Comparison of ENCODE assay signal across 8 cellular contexts in the genomic region with DNA sequence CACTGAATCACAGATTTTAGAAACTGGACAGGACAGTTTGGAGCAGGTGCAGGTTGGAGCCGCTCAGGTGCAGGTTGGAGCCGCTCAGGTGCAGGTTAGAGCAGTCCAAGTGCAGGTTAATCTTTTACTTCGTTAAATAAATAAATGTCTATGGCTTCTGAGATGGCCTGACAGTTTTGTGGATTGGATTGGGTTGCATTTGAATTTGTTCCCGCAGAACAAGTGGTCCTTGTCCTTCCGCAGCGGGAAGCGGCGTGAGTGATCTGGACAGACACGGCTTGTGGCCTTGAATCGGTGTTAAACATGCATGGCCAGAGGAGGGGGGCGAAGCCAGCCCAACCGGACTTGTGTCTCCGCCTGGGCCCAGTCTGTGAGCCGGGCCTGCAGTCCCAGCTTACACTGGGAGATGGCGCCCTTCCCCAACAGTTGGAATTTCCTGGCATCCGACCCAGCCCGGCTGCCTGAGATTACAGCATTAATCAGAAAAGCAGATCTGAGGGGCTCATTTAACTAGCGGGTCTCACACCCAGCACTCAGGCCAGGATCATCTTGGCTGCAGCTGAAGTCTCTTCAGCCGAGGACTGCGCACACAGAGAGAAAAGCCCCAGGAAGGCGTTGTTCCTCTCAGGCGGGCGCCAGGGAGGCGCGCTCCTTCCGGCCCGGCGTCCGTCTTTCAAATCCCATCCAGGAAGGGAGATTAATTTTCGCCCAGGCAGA. TPM values are rescaled to one million over a fixed set of nuclear protein-coding genes. Genes with fewer than 3 reads are reported as not detected.
A peak's percentile ranks its signal among the peaks of the same experiment; 100 is the strongest.
DNase-seq lines count a peak whose midpoint lies in the region; ATAC-seq, FAIRE-seq and TF ChIP-seq lines count a peak whose summit lies in the region.

No MANE protein-coding gene starts in this region.

- 13% methylated on average over 30 of the region's 30 CpGs for WGBS in heart right ventricle, 2 donors
- WGBS in prostate gland: 7% methylated on average over 29 of the region's 30 CpGs

- no peak overlapping the region for H3K27ac ChIP-seq in ACC112 (ENCODE audit: low read depth, low read length)
- H3K27ac ChIP-seq in heart right ventricle: peak overlapping the region in 3 of 10 donors; percentile 35 to 61 (median 60)
- peak overlapping the region in 1 of 2 donors; percentile 27 for H3K27ac ChIP-seq in prostate gland

- peaks cover 6% of the 10 kb centered on the region for H3K4me1 Mint-ChIP-seq in activated naive CD8-positive, alpha-beta T cell treated with anti-CD3 and anti-CD28 coated beads, Interleukin-2, amount 50 U/mL, for 24 hours
- H3K4me1 Mint-ChIP-seq in T-cell: peaks cover 6 to 7% (median 6%) of the 10 kb centered on the region in 3 donors

- FAIRE-seq in GM12891 (lab: Jason Lieb, UNC): peak; percentile 80

- no peak overlapping the region for H2AFZ ChIP-seq in ACC112 (ENCODE audit: low read length, unreplicated experiment)

- H3K4me3 ChIP-seq in ACC112 (ENCODE audit: low read depth, low read length) (peak overlapping the region; percentile 70), heart right ventricle (peak overlapping the region in 9 of 10 donors; percentile 28 to 53 (median 41)), prostate gland (peak overlapping the region in 1 of 2 donors; percentile 23)

- peak; percentile 68 for DNase-seq in GM12891 (ENCODE audit: insufficient read length, low spot score)
- peak; percentile 64 for DNase-seq in NCI-H460 (ENCODE audit: extremely low read depth, low read depth)
- peak; percentile 68 for DNase-seq in activated naive CD8-positive, alpha-beta T cell treated with anti-CD3 and anti-CD28 coated beads, Interleukin-2, amount 50 U/mL, for 24 hours
- DNase-seq in heart right ventricle: peak; percentile 73 to 80
- DNase-seq in prostate gland (ENCODE audit: low spot score): peak; percentile 84
- no peak for DNase-seq in T-cell

- TF ChIP-seq CTCF in heart right ventricle (IDR thresholded peaks at IDR 0.05) (peak; percentile 88 to 99 (median 97)), prostate gland (IDR thresholded peaks at IDR 0.05) (peak; percentile 86 to 99 (median 96))

- peak overlapping the region; percentile 17 for H3K4me3 Mint-ChIP-seq in activated naive CD8-positive, alpha-beta T cell treated with anti-CD3 and anti-CD28 coated beads, Interleukin-2, amount 50 U/mL, for 24 hours
- H3K4me3 Mint-ChIP-seq in T-cell: peak overlapping the region in 1 of 3 donors; percentile 62

- H3K27ac Mint-ChIP-seq in activated naive CD8-positive, alpha-beta T cell treated with anti-CD3 and anti-CD28 coated beads, Interleukin-2, amount 50 U/mL, for 24 hours: no peak overlapping the region
- no peak overlapping the region for H3K27ac Mint-ChIP-seq in T-cell

- no peaks in the 10 kb centered on the region for H3K36me3 Mint-ChIP-seq in activated naive CD8-positive, alpha-beta T cell treated with anti-CD3 and anti-CD28 coated beads, Interleukin-2, amount 50 U/mL, for 24 hours (ENCODE audit: low read depth)
- H3K36me3 Mint-ChIP-seq in T-cell: no peaks in the 10 kb centered on the region

- CTCF ChIA-PET in T-cell (lab: Charles Lee): no interaction called here

- no peaks in the 10 kb centered on the region for H3K36me3 ChIP-seq in ACC112 (ENCODE audit: insufficient read depth, low read length)
- H3K36me3 ChIP-seq in heart right ventricle: no peaks in the 10 kb centered on the region
- no peaks in the 10 kb centered on the region for H3K36me3 ChIP-seq in prostate gland

- H3K9me3 Mint-ChIP-seq in activated naive CD8-positive, alpha-beta T cell treated with anti-CD3 and anti-CD28 coated beads, Interleukin-2, amount 50 U/mL, for 24 hours: no peaks in the 10 kb centered on the region
- no peaks in the 10 kb centered on the region for H3K9me3 Mint-ChIP-seq in T-cell

- no peaks in the 10 kb centered on the region for H3K79me2 ChIP-seq in ACC112 (ENCODE audit: control insufficient read depth, insufficient read depth, low read length, unreplicated experiment)

- TF ChIP-seq POLR2A in GM12891 (IDR thresholded peaks at IDR 0.05; ENCODE audit: low read depth, low read length) (no peak), prostate gland (IDR thresholded peaks at IDR 0.05) (no peak)

- intact Hi-C loops in heart right ventricle (cut with DNase I) (loop anchor here (1.0 to 10.0 kb wide), 11 partner anchors 189 to 327 kb away; no protein-coding TSS in a partner anchor), prostate gland (cut with DNase I) (loop anchor here (1.0 to 2.0 kb wide), 2 partner anchors 259 to 326 kb away; no protein-coding TSS in a partner anchor)

- peak; percentile 33 for ATAC-seq in activated naive CD8-positive, alpha-beta T cell treated with anti-CD3 and anti-CD28 coated beads, Interleukin-2, amount 50 U/mL, for 24 hours
- ATAC-seq in heart right ventricle: peak; percentile 65 to 91 (median 76)
- no peak for ATAC-seq in GM21381 (IDR thresholded peaks at IDR 0.05; ENCODE audit: unreplicated experiment)
- no peak for ATAC-seq in T-cell (replicated peaks in 1 of 4)

- peaks cover 42% of the 10 kb centered on the region for H3K27me3 Mint-ChIP-seq in activated naive CD8-positive, alpha-beta T cell treated with anti-CD3 and anti-CD28 coated beads, Interleukin-2, amount 50 U/mL, for 24 hours
- H3K27me3 Mint-ChIP-seq in T-cell: peaks cover 37 to 59% of the 10 kb centered on the region in 2 donors

- no peaks in the 10 kb centered on the region for H3K9me3 ChIP-seq in heart right ventricle
- no peaks in the 10 kb centered on the region for H3K9me3 ChIP-seq in prostate gland

- POLR2A ChIA-PET in T-cell (lab: Charles Lee): interaction anchor here in 1 of 2 donors (0.6 kb wide), 1 partner anchor 325 kb away, joined by 5 read pairs; no protein-coding TSS in a partner anchor

- no peaks in the 10 kb centered on the region for H3K4me1 ChIP-seq in ACC112 (ENCODE audit: control insufficient read depth, insufficient read depth, low read length, unreplicated experiment)
- H3K4me1 ChIP-seq in heart right ventricle: peaks cover 8 to 39% (median 33%) of the 10 kb centered on the region in 9 donors
- peaks cover 12% of the 10 kb centered on the region for H3K4me1 ChIP-seq in prostate gland (replicated peaks)

- H3K27me3 ChIP-seq in ACC112 (ENCODE audit: insufficient read depth, low read length): peaks cover 44% of the 10 kb centered on the region
- peaks cover 15 to 58% (median 34%) of the 10 kb centered on the region in 7 donors for H3K27me3 ChIP-seq in heart right ventricle
- peaks cover 6% of the 10 kb centered on the region for H3K27me3 ChIP-seq in prostate gland (replicated peaks; ENCODE audit: insufficient read depth)

TF ChIP-seq in GM12891, 5 proteins besides CTCF, POLR2A, EP300 and RAD21:
- TF ChIP-seq SPI1 (IDR thresholded peaks at IDR 0.05; ENCODE audit: low read depth, low read length) (no peak), POU2F2 (IDR thresholded peaks at IDR 0.05; ENCODE audit: low read depth, low read length) (no peak), TAF1 (IDR thresholded peaks at IDR 0.05; ENCODE audit: low read depth, low read length) (no peak), PAX5 (IDR thresholded peaks at IDR 0.05; ENCODE audit: insufficient read depth, low read length, severe bottlenecking) (no peak), POLR2AphosphoS5 (IDR thresholded peaks at IDR 0.05; ENCODE audit: low read depth, low read length) (no peak)

RNA-seq across cellular contexts. Expression of gene OLFM1, which starts 1.5 kb away (rescaled TPM):
- not detected for polyA plus RNA-seq in GM12891 (2012; ENCODE audit: low read depth, missing spikeins)
- 32.0 and 37.9 TPM in 2 replicates for total RNA-seq in NCI-H460 (2014; rRNA removed; shearing (Covaris generic))
- 13.2 and 21.0 TPM in 2 replicates for polyA plus RNA-seq in NCI-H460 (2014; cell fraction: nucleus; rRNA removed)
- 10 to 100 TPM in 2 of 10 donors, 1 to 10 TPM in 8; 3.3 to 13.3 (median 5.9) TPM for total RNA-seq in heart right ventricle
- polyA plus RNA-seq in heart right ventricle: 10 to 100 TPM; 11.3 to 14.9 TPM
- 10 to 100 TPM; 11.7 to 23.3 TPM for total RNA-seq in prostate gland
- total RNA-seq in T-cell: under 1 TPM in 1 of 5 donors, not detected in 4; 0.16 TPM

Comparison
In these comparisons a context has a peak if more than half of its experiments do, and no peak if none do; other contexts are left out.
1. DNase-seq: peak in GM12891 (single experiment), NCI-H460 (single experiment), activated naive CD8-positive, alpha-beta T cell treated with anti-CD3 and anti-CD28 coated beads, Interleukin-2, amount 50 U/mL, for 24 hours (single experiment), heart right ventricle (2 of 2) and prostate gland (single experiment); none in T-cell (0 of 34).
2. ATAC-seq: peak in activated naive CD8-positive, alpha-beta T cell treated with anti-CD3 and anti-CD28 coated beads, Interleukin-2, amount 50 U/mL, for 24 hours (single experiment) and heart right ventricle (8 of 8); none in GM21381 (single experiment) and T-cell (0 of 4).